ENCODE assay signal across 9 cellular contexts in genomic region chr5:74895906-74896305, GRCh38. TPM values are rescaled to one million over a fixed set of nuclear protein-coding genes. Genes with fewer than 3 reads are reported as not detected.
DNase-seq lines count a peak whose midpoint lies in the region; ATAC-seq and TF ChIP-seq lines count a peak whose summit lies in the region.
"Had no signal": no experiment of that assay in that cellular context is flagged by ENCODE, and none has a peak within 500 bp of the region (broad histone marks: within the 10 kb centered on the region; RNA-seq: fewer than 3 reads in every experiment).

No MANE protein-coding gene starts in this region.

- H3K9me3 Mint-ChIP-seq in nephron, result peaks cover 12% of the 10 kb centered on the region

- no peak overlapping the region for H3K4me3 Mint-ChIP-seq in nephron

- H3K79me2 ChIP-seq in fibroblast of lung (ENCODE audit: control insufficient read depth, insufficient read depth, low read length), result no peaks in the 10 kb centered on the region

- no peak overlapping the region for H2AFZ ChIP-seq in fibroblast of lung (ENCODE audit: low read length)

- H3K27ac Mint-ChIP-seq in nephron, result peak overlapping the region in 2 of 3 experiments; percentile 33 to 47

- TF ChIP-seq CTCF in fibroblast of lung (conservative IDR thresholded peaks at IDR 0.05 in 1 of 2, IDR thresholded peaks at IDR 0.05 in 1 of 2; ENCODE audit: low read depth in 1 of 2, low read length in 2 of 2) (no peak), nephron (IDR thresholded peaks at IDR 0.05; ENCODE audit: unreplicated experiment in 3 of 3) (no peak)

- H3K27me3 Mint-ChIP-seq in nephron (ENCODE audit: low read depth), result no peaks in the 10 kb centered on the region

- no peak overlapping the region for H3K4me3 ChIP-seq in fibroblast of lung (replicated peaks in 1 of 4; ENCODE audit: control extremely low read depth in 1 of 4, insufficient read depth in 1 of 4, low read depth in 3 of 4, low read length in 4 of 4)
- H3K4me3 ChIP-seq: ascending aorta had no signal

- ATAC-seq in GM21526 (IDR thresholded peaks at IDR 0.05; ENCODE audit: low FRiP score, unreplicated experiment), result no peak
- ATAC-seq in GM19023 (IDR thresholded peaks at IDR 0.05; ENCODE audit: unreplicated experiment), result no peak
- no peak for ATAC-seq in HG03025 (IDR thresholded peaks at IDR 0.05; ENCODE audit: low FRiP score, unreplicated experiment)

- DNase-seq in C1 segment of cervical spinal cord (lab: John Stamatoyannopoulos, UW) (peak in 9 of 14 donors; percentile 5 to 75 (median 32)), NCI-H69 (lab: John Stamatoyannopoulos, UW) (peak; percentile 15), fibroblast of lung (ENCODE audit: low read depth in 2 of 2) (peak; percentile 82 to 90), NCI-H2081 treated with DMSO at 0.1 percent for 48 hours (lab: John Stamatoyannopoulos, UW) (no peak)

- H3K36me3 Mint-ChIP-seq in nephron (ENCODE audit: low read depth), result no peaks in the 10 kb centered on the region

- H4K20me1 ChIP-seq in fibroblast of lung (ENCODE audit: control insufficient read depth, extremely low read depth, insufficient read depth, low read length), result no peaks in the 10 kb centered on the region

- no peak overlapping the region for H3K27ac ChIP-seq in fibroblast of lung (ENCODE audit: insufficient read depth, low read length)
- H3K27ac ChIP-seq: ascending aorta had no signal

- H3K4me1 ChIP-seq in fibroblast of lung (ENCODE audit: control insufficient read depth, extremely low read depth, insufficient read depth, low read length), result no peaks in the 10 kb centered on the region

- peaks cover 7% of the 10 kb centered on the region for H3K4me1 Mint-ChIP-seq in nephron

- H3K9ac ChIP-seq in fibroblast of lung (ENCODE audit: insufficient read depth, low read length), result no peak overlapping the region

- no peaks in the 10 kb centered on the region for H3K27me3 ChIP-seq in fibroblast of lung (ENCODE audit: control insufficient read depth, insufficient read depth, low read length)
- H3K27me3 ChIP-seq: ascending aorta had no signal

- H3K4me2 ChIP-seq in fibroblast of lung (ENCODE audit: extremely low read depth, insufficient read depth, low read length), result no peak overlapping the region

- no peaks in the 10 kb centered on the region for H3K36me3 ChIP-seq in fibroblast of lung (ENCODE audit: control insufficient read depth, insufficient read depth, low read length)
- H3K36me3 ChIP-seq: ascending aorta had no signal

- H3K9me3 ChIP-seq in fibroblast of lung (ENCODE audit: control insufficient read depth, insufficient read depth, low read depth, low read length), result no peaks in the 10 kb centered on the region

RNA-seq across cellular contexts. Expression of gene FAM169A, which starts 29.7 kb away (rescaled TPM):
- total RNA-seq in fibroblast of lung, result 0.51 and 1.2 TPM in 2 replicates
- polyA plus RNA-seq in fibroblast of lung, result 0.61 and 0.88 TPM in 2 replicates
- 0.23 and 0.50 TPM in 2 replicates for polyA plus RNA-seq in fibroblast of lung (2012)
- polyA minus RNA-seq in fibroblast of lung (ENCODE audit: low replicate concordance), result 0.20 and 0.22 TPM in 2 replicates
- total RNA-seq: ascending aorta had no signal
